Comparison of ENCODE assay signal across 8 cellular contexts in the genomic region with DNA sequence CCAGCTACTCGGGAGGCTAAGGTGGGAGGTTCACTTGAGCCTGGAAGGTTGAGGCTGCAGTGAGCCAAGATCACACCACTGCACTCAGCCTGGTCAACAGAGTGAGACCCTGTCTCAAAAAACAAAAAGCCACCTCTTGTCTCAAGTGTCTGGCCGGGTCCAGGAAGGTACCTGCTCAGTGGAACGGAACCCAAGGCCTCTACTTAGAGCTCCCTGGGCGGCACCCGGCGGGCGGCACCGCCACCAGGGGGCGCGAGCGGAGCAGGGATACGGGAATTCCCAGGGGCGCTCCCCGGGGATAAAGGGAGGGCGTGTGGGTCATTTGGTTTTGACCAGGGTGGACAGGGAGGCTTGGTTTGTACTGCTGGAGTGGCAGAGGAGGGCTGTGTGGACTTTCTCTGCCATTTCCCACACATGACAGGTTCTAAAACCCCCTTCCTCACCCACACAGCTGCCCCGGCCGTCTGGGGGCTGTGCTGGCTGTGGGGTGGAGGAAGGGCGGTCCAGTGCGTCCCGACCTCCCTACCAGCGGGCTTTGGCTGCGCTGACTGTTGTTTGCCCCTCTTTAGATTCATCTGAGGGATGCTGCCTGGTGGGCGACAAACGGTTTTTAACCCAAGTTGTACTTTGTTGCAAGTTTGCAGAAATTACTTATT.
DNase-seq lines count a peak whose midpoint lies in the region; ATAC-seq and TF ChIP-seq lines count a peak whose summit lies in the region.

No MANE protein-coding gene starts in this region.

- CTCF ChIA-PET in HEK293T (lab: Yijun Ruan, JAX) (interaction anchor here (0.8 to 3.1 kb wide), 17 partner anchors 9 to 83 kb away, joined by 3 to 24 read pairs (median 4); no protein-coding TSS in a partner anchor), SK-N-SH (lab: Yijun Ruan, JAX) (interaction anchor here (0.6 to 5.2 kb wide), 16 partner anchors 9 to 214 kb away, joined by 3 to 41 read pairs (median 3); no protein-coding TSS in a partner anchor)

- no peaks in the 10 kb centered on the region for H3K79me2 ChIP-seq in SK-N-SH (ENCODE audit: insufficient read depth)

- H3K27ac ChIP-seq in SK-N-SH (ENCODE audit: low read depth in 2 of 2, low read length in 1 of 2), result no peak overlapping the region
- no peak overlapping the region for H3K27ac ChIP-seq in tibial nerve

- DNase-seq in EL (peak; percentile 55), HEK293T (ENCODE audit: extremely low spot score) (peak; percentile 76), SK-N-SH (peak; percentile 79), cardiac fibroblast (ENCODE audit: low read depth in 2 of 2) (peak; percentile 37 to 38), lung microvascular endothelial cell (ENCODE audit: low read depth in 2 of 2) (peak; percentile 43 to 54), tibial nerve (ENCODE audit: low spot score in 2 of 2) (no peak), SIG-M5 treated with dmso at 0.1 percent for 504 hours (lab: John Stamatoyannopoulos, UW; ENCODE audit: unreplicated experiment) (no peak)

- H3K4me3 ChIP-seq in SK-N-SH (ENCODE audit: low read depth in 2 of 2, low read length in 1 of 2) (0 out of 4 replicates have a peak overlapping the region, but pooled peaks of 1 of the 2 experiments have one; percentile 2), cardiac fibroblast (replicated peaks in 1 of 2; ENCODE audit: low read depth in 2 of 2, low read length in 2 of 2) (no peak overlapping the region), tibial nerve (no peak overlapping the region)

- TF ChIP-seq CTCF in SK-N-SH (IDR thresholded peaks at IDR 0.05) (peak; percentile 68), cardiac fibroblast (IDR thresholded peaks at IDR 0.05; ENCODE audit: low read depth, low read length) (peak; percentile 88), tibial nerve (IDR thresholded peaks at IDR 0.05) (peak; percentile 31 to 57 (median 50))

- H3K4me2 ChIP-seq in SK-N-SH, result no peak overlapping the region

- H3K9me3 ChIP-seq in SK-N-SH (no peaks in the 10 kb centered on the region), tibial nerve (peaks cover 0 to 11% (median 0%) of the 10 kb centered on the region in 4 donors)

- ATAC-seq in HG03439 (IDR thresholded peaks at IDR 0.05; ENCODE audit: unreplicated experiment), result no peak

- peak; percentile 38 for TF ChIP-seq RAD21 in SK-N-SH (IDR thresholded peaks at IDR 0.05; ENCODE audit: low read length)

- TF ChIP-seq EP300 in SK-N-SH (IDR thresholded peaks at IDR 0.05; ENCODE audit: borderline replicate concordance in 1 of 2, low read depth in 1 of 2, low read length in 1 of 2), result no peak
- TF ChIP-seq EP300 in tibial nerve (IDR thresholded peaks at IDR 0.05), result no peak

- H3K4me1 ChIP-seq in SK-N-SH (ENCODE audit: control insufficient read depth in 1 of 2, insufficient read depth in 2 of 2, low read depth in 1 of 2, low read length in 1 of 2), result no peaks in the 10 kb centered on the region
- H3K4me1 ChIP-seq in tibial nerve, result peaks cover 0 to 9% (median 0%) of the 10 kb centered on the region in 4 donors

- H3F3A ChIP-seq in SK-N-SH (replicated peaks; ENCODE audit: insufficient read depth), result no peaks in the 10 kb centered on the region

- no peak overlapping the region for H3K9ac ChIP-seq in SK-N-SH

- TF ChIP-seq POLR2A in tibial nerve (IDR thresholded peaks at IDR 0.05), result no peak

- H3K36me3 ChIP-seq in SK-N-SH (replicated peaks in 1 of 2; ENCODE audit: control insufficient read depth in 1 of 2, insufficient read depth in 2 of 2, low read length in 1 of 2) (no peaks in the 10 kb centered on the region), tibial nerve (peaks cover 0 to 8% (median 0%) of the 10 kb centered on the region in 3 donors)

- H3K27me3 ChIP-seq in SK-N-SH (ENCODE audit: insufficient read depth), result peaks cover 6% of the 10 kb centered on the region
- H3K27me3 ChIP-seq in tibial nerve, result peaks cover 0 to 10% of the 10 kb centered on the region in 2 donors

- POLR2A ChIA-PET in HEK293T (lab: Yijun Ruan, JAX) (no interaction called here), SK-N-SH (lab: Yijun Ruan, JAX) (no interaction called here)

- H2AFZ ChIP-seq in SK-N-SH (ENCODE audit: low read depth), result no peak overlapping the region

- H3K9me2 ChIP-seq in SK-N-SH, result no peaks in the 10 kb centered on the region

- 48% methylated on average over 19 of the region's 24 CpGs for WGBS in SK-N-SH (ENCODE audit: low lambda C conversion rate)
- WGBS in tibial nerve, 2 donors, result 15 to 18% methylated on average over 18 to 24 of the region's 24 CpGs

- H4K20me1 ChIP-seq in SK-N-SH (ENCODE audit: insufficient read depth), result no peaks in the 10 kb centered on the region

TF ChIP-seq in HEK293T, 16 proteins besides CTCF, POLR2A, EP300 and RAD21:
- TF ChIP-seq LEF1 (IDR thresholded peaks at IDR 0.05; ENCODE audit: borderline replicate concordance) (no peak), ZNF384 (IDR thresholded peaks at IDR 0.05) (no peak), FOXK2 (IDR thresholded peaks at IDR 0.05) (no peak), TARDBP (IDR thresholded peaks at IDR 0.05) (no peak), NFRKB (IDR thresholded peaks at IDR 0.05) (no peak), SUZ12 (IDR thresholded peaks at IDR 0.05) (no peak), L3MBTL2 (conservative IDR thresholded peaks at IDR 0.05) (no peak), ARNT (IDR thresholded peaks at IDR 0.05) (no peak), SP1 (IDR thresholded peaks at IDR 0.05) (no peak), BHLHE40 (IDR thresholded peaks at IDR 0.05; ENCODE audit: borderline replicate concordance) (no peak)
- TF ChIP-seq, protein P1, sequence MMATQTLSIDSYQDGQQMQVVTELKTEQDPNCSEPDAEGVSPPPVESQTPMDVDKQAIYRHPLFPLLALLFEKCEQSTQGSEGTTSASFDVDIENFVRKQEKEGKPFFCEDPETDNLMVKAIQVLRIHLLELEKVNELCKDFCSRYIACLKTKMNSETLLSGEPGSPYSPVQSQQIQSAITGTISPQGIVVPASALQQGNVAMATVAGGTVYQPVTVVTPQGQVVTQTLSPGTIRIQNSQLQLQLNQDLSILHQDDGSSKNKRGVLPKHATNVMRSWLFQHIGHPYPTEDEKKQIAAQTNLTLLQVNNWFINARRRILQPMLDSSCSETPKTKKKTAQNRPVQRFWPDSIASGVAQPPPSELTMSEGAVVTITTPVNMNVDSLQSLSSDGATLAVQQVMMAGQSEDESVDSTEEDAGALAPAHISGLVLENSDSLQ (IDR thresholded peaks at IDR 0.05), result no peak

TF ChIP-seq in SK-N-SH, 30 proteins besides CTCF, POLR2A, EP300 and RAD21:
- peak; percentile 24; the same call in 1 of the 2 replicates for TF ChIP-seq SMC3 (IDR thresholded peaks at IDR 0.05; ENCODE audit: low read depth, low read length)
- TF ChIP-seq SIN3A (IDR thresholded peaks at IDR 0.05; ENCODE audit: borderline replicate concordance, low read depth, low read length), result no peak
TF ChIP-seq in SK-N-SH: peak in this region for 1.

Comparison
In these comparisons a context has a peak if more than half of its experiments do, and no peak if none do; other contexts are left out.
1. DNase-seq: peak in EL (single experiment), HEK293T (single experiment), SK-N-SH (single experiment), cardiac fibroblast (2 of 2) and lung microvascular endothelial cell (2 of 2); none in tibial nerve (0 of 2) and SIG-M5 treated with dmso at 0.1 percent for 504 hours (single experiment).
2. Peak in every context shown above with its lines, with median percentiles within 50 percentile points of each other: CTCF ChIP-seq.